In genomic region chr2:47510745-47511144, GRCh38 we compare ENCODE assay signal across 21 cellular contexts.
DNase-seq lines count a peak whose midpoint lies in the region; ATAC-seq and TF ChIP-seq lines count a peak whose summit lies in the region.
"Had no signal": no experiment of that assay in that cellular context is flagged by ENCODE, and none has a peak within 500 bp of the region (broad histone marks: within the 10 kb centered on the region; RNA-seq: fewer than 3 reads in every experiment).

No MANE protein-coding gene starts in this region.

- peaks cover 10% of the 10 kb centered on the region for H3K4me1 Mint-ChIP-seq in neural progenitor cell

- no peak overlapping the region for H3K9ac ChIP-seq in neural progenitor cell

- H3K4me3 Mint-ChIP-seq in neural progenitor cell, result no peak overlapping the region
- H3K4me3 Mint-ChIP-seq: CD8-positive, alpha-beta T cell; neural crest cell had no signal

- no peak overlapping the region for H3K27ac Mint-ChIP-seq in neural progenitor cell
- H3K27ac Mint-ChIP-seq: CD8-positive, alpha-beta T cell had no signal

- no peaks in the 10 kb centered on the region for H3K9me3 ChIP-seq in neural progenitor cell (ENCODE audit: low read depth)
- H3K9me3 ChIP-seq: suprapubic skin had no signal

- H3K9me3 Mint-ChIP-seq in neural progenitor cell, result peaks cover 5% of the 10 kb centered on the region

- no peaks in the 10 kb centered on the region for H3K79me2 ChIP-seq in neural progenitor cell (ENCODE audit: low read depth)

- ATAC-seq in HG02938 (IDR thresholded peaks at IDR 0.05; ENCODE audit: unreplicated experiment), result no peak
- ATAC-seq: CD8-positive, alpha-beta T cell; esophagus mucosa had no signal

- H3K36me3 ChIP-seq in H7 (replicated peaks; ENCODE audit: control insufficient read depth, insufficient read depth, low read length), result no peaks in the 10 kb centered on the region
- no peaks in the 10 kb centered on the region for H3K36me3 ChIP-seq in neural progenitor cell
- H3K36me3 ChIP-seq: suprapubic skin had no signal

- TF ChIP-seq CTCF in neural progenitor cell (IDR thresholded peaks at IDR 0.05), result peak; percentile 9

- H2AFZ ChIP-seq in neural progenitor cell (replicated peaks), result no peak overlapping the region

- peaks cover 4% of the 10 kb centered on the region for H3K4me1 ChIP-seq in neural progenitor cell
- H3K4me1 ChIP-seq: suprapubic skin had no signal

- H3K36me3 Mint-ChIP-seq in neural progenitor cell, result peaks cover 7% of the 10 kb centered on the region
- H3K36me3 Mint-ChIP-seq: CD8-positive, alpha-beta T cell had no signal

- no peaks in the 10 kb centered on the region for H3F3A ChIP-seq in neural progenitor cell (ENCODE audit: low read depth)

- H3K27ac ChIP-seq in neural progenitor cell, result no peak overlapping the region
- H3K27ac ChIP-seq: HL-60, suprapubic skin had no signal

- DNase-seq in NCI-H82 (lab: John Stamatoyannopoulos, UW) (peak; percentile 24), NCI-H82 treated with DMSO at 0.1 percent for 48 hours (lab: John Stamatoyannopoulos, UW; ENCODE audit: unreplicated experiment) (no peak), H7 (peak; percentile 68), SW480 (ENCODE audit: low spot score) (peak; percentile 16), neural progenitor cell (ENCODE audit: low spot score) (no peak), NCI-H748 (lab: John Stamatoyannopoulos, UW; ENCODE audit: unreplicated experiment) (no peak), medulla oblongata (ENCODE audit: extremely low spot score) (no peak)
- DNase-seq: 8988T; activated naive CD4-positive, alpha-beta T cell treated with Interleukin-2 at 50 U/mL for 16 hours; CD8-positive, alpha-beta T cell; dermis blood vessel endothelial cell; head of caudate nucleus; NCI-H146; NCI-H2227 treated with DMSO at 0.1 percent for 48 hours; retina; stimulated activated CD4-positive, alpha-beta T cell treated with anti-CD3 and anti-CD28 coated beads, Interleukin-1b, Interleukin-23, amount 100 ng/mL, for 48 hours had no signal

- H3K4me3 ChIP-seq in H7 (ENCODE audit: insufficient read depth, low read depth, low read length) (no peak overlapping the region), neural progenitor cell (no peak overlapping the region)
- H3K4me3 ChIP-seq: suprapubic skin had no signal

- H3K27me3 Mint-ChIP-seq in neural progenitor cell (ENCODE audit: insufficient read depth, low read depth), result no peaks in the 10 kb centered on the region

- H3K4me2 ChIP-seq in neural progenitor cell, result no peak overlapping the region

- H3K27me3 ChIP-seq in H7 (ENCODE audit: control insufficient read depth, insufficient read depth, low read length), result no peaks in the 10 kb centered on the region
- no peaks in the 10 kb centered on the region for H3K27me3 ChIP-seq in neural progenitor cell
- H3K27me3 ChIP-seq: suprapubic skin had no signal

- H4K20me1 ChIP-seq in neural progenitor cell (ENCODE audit: low read depth), result no peaks in the 10 kb centered on the region

Comparison
In these comparisons a context has a peak if more than half of its experiments do, and no peak if none do; other contexts are left out.
1. DNase-seq: peak in NCI-H82 (single experiment), H7 (single experiment) and SW480 (single experiment); none in NCI-H82 treated with DMSO at 0.1 percent for 48 hours (single experiment), neural progenitor cell (single experiment), NCI-H748 (single experiment) and medulla oblongata (single experiment).